ENCODE assay signal across 8 cellular contexts in the genomic region with DNA sequence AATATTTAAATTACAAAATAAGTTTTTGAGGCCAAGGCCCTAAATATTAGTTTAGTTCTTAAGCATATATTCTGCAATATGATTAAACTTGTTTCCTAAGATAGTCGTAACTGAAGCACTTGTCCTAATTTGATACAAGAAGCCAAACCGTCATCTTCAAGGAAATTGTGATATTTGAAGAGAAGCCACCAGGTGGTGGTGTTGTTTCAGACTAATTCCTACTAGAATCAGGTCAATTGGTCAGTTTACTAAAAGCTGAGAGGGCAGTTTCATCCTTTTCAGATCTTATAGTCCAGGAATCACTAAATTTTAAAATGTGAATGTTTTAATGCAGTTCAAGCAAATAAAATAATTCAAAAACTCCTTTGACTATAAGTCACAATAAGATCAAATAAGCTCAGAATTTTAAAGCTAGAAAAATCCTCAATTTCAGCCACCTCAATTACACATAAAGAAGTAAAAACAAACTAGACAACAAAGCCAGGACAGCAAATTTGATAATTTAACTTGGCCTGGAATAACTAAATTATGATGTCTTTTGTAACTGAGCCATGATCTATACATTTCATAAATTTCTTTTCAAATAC. TPM values are rescaled to one million over a fixed set of nuclear protein-coding genes. Genes with fewer than 3 reads are reported as not detected.
DNase-seq lines count a peak whose midpoint lies in the region; ATAC-seq, FAIRE-seq and TF ChIP-seq lines count a peak whose summit lies in the region.

No MANE protein-coding gene starts in this region.

- no peaks in the 10 kb centered on the region for H3K9me3 Mint-ChIP-seq in activated T-helper 1 cell treated with anti-CD3 and anti-CD28 coated beads, Interleukin-12 subunit alpha, Interleukin-12 subunit beta, Interleukin-2, Interleukin-4 antibody, amounts not matched to agents 30 ng/mL and 10 ng/mL and 1 ng/mL, durations not matched to agents 14 hours and 24 hours and 36 hours

- H3K9ac ChIP-seq in K562 (ENCODE audit: insufficient read depth in 1 of 2, low read depth in 2 of 2, low read length in 2 of 2): no peak overlapping the region
- no peak overlapping the region for H3K9ac ChIP-seq in kidney (ENCODE audit: low read length in 2 of 2)

- TF ChIP-seq EP300 in K562 (IDR thresholded peaks at IDR 0.05; ENCODE audit: low read length): no peak
- no peak for TF ChIP-seq EP300 in upper lobe of left lung (IDR thresholded peaks at IDR 0.05)

- H3K9me3 ChIP-seq in heart left ventricle: no peaks in the 10 kb centered on the region
- no peaks in the 10 kb centered on the region for H3K9me3 ChIP-seq in K562 (replicated peaks; ENCODE audit: control insufficient read depth, insufficient read depth, low read depth, low read length)
- H3K9me3 ChIP-seq in kidney (ENCODE audit: control insufficient read depth in 1 of 2, low read length in 2 of 2): no peaks in the 10 kb centered on the region
- no peaks in the 10 kb centered on the region for H3K9me3 ChIP-seq in upper lobe of left lung

- H3K4me2 ChIP-seq in K562 (ENCODE audit: insufficient read depth, low read length): no peak overlapping the region

- DNase-seq in heart left ventricle (peak in 1 of 5 donors; percentile 14), Right ventricle myocardium inferior (ENCODE audit: missing footprints) (no peak), NCI-H526 (lab: John Stamatoyannopoulos, UW) (peak; percentile 44 to 66), K562 (ENCODE audit: extremely low read depth in 1 of 4, low spot score in 3 of 4) (peak; percentile 31 to 78 (median 46)), kidney (no peak), upper lobe of left lung (no peak)
- DNase-seq in activated T-helper 1 cell treated with anti-CD3 and anti-CD28 coated beads, Interleukin-12 subunit alpha, Interleukin-12 subunit beta, Interleukin-2, Interleukin-4 antibody, amounts not matched to agents 30 ng/mL and 10 ng/mL and 1 ng/mL, durations not matched to agents 14 hours and 24 hours and 36 hours (ENCODE audit: low spot score): no peak

- peak; percentile 87 for FAIRE-seq in K562 (lab: Jason Lieb, UNC)
- peak; percentile 96 for FAIRE-seq in kidney (lab: Jason Lieb, UNC)

- no TSS peak for BruUV-seq in K562 (replicated peaks; lab: Mats Ljungman, UMichigan)

- POLR2A ChIA-PET in K562 (lab: Yijun Ruan, JAX): no interaction called here

- intact Hi-C loops in heart left ventricle (cut with DNase I): loop anchor here in 9 of 10 donors (5.0 to 10.0 kb wide), 5 partner anchors 348 to 428 kb away; a partner anchor contains a TSS
- intact Hi-C loops in Right ventricle myocardium inferior (cut with DNase I): loop anchor here (10.0 kb wide), 1 partner anchor 350 kb away; no protein-coding TSS in a partner anchor
- intact Hi-C loops in K562 (cut with micrococcal nuclease): loop anchor here (2.0 to 10.0 kb wide), 6 partner anchors 160 to 503 kb away; no protein-coding TSS in a partner anchor
- intact Hi-C loops in kidney (cut with DNase I): no loop called here
- intact Hi-C loops in activated T-helper 1 cell treated with anti-CD3 and anti-CD28 coated beads, Interleukin-12 subunit alpha, Interleukin-12 subunit beta, Interleukin-2, Interleukin-4 antibody, amounts not matched to agents 30 ng/mL and 10 ng/mL and 1 ng/mL, durations not matched to agents 14 hours and 24 hours and 36 hours (cut with micrococcal nuclease): loop anchor here (1.0 to 2.0 kb wide), 3 partner anchors 345 to 425 kb away; no protein-coding TSS in a partner anchor

- TF ChIP-seq RAD21 in K562 (CRISPR knock-in tag; conservative IDR thresholded peaks at IDR 0.05 in 1 of 2, IDR thresholded peaks at IDR 0.05 in 1 of 2): peak; percentile 87 to 88

- H3K27me3 Mint-ChIP-seq in activated T-helper 1 cell treated with anti-CD3 and anti-CD28 coated beads, Interleukin-12 subunit alpha, Interleukin-12 subunit beta, Interleukin-2, Interleukin-4 antibody, amounts not matched to agents 30 ng/mL and 10 ng/mL and 1 ng/mL, durations not matched to agents 14 hours and 24 hours and 36 hours (ENCODE audit: insufficient read depth): peaks cover 21% of the 10 kb centered on the region

- H3K27ac Mint-ChIP-seq in activated T-helper 1 cell treated with anti-CD3 and anti-CD28 coated beads, Interleukin-12 subunit alpha, Interleukin-12 subunit beta, Interleukin-2, Interleukin-4 antibody, amounts not matched to agents 30 ng/mL and 10 ng/mL and 1 ng/mL, durations not matched to agents 14 hours and 24 hours and 36 hours: no peak overlapping the region

- H3K4me1 ChIP-seq in heart left ventricle (no peaks in the 10 kb centered on the region), K562 (replicated peaks in 1 of 2; ENCODE audit: control insufficient read depth in 2 of 2, insufficient read depth in 2 of 2, low read length in 2 of 2) (peaks cover 4 to 5% of the 10 kb centered on the region in 2 experiments; a peak in 3 of 5 replicates), kidney (ENCODE audit: control insufficient read depth in 1 of 2, insufficient read depth in 1 of 2, low read depth in 1 of 2, low read length in 2 of 2) (no peaks in the 10 kb centered on the region), upper lobe of left lung (no peaks in the 10 kb centered on the region)

- WGBS in heart left ventricle, 4 donors: 1 to 3% (median 3%) methylated on average over 2 of the region's 2 CpGs
- WGBS in K562 (ENCODE audit: insufficient coverage, low coverage, missing lambda C conversion rate): 2% methylated on average over 2 of the region's 2 CpGs
- 3% methylated on average over 2 of the region's 2 CpGs for WGBS in upper lobe of left lung, 2 donors

- in situ Hi-C loops in K562 (cut with MboI): loop anchor here (5.0 to 25.0 kb wide), 3 partner anchors 348 to 1398 kb away; no protein-coding TSS in a partner anchor

- H3K9me1 ChIP-seq in K562 (ENCODE audit: control insufficient read depth, insufficient read depth, low read length): no peaks in the 10 kb centered on the region

- no peak for ATAC-seq in heart left ventricle
- ATAC-seq in Right ventricle myocardium inferior: no peak
- ATAC-seq in HG03342 (IDR thresholded peaks at IDR 0.05; ENCODE audit: unreplicated experiment): peak; percentile 73
- ATAC-seq in K562: peak; percentile 83
- ATAC-seq in upper lobe of left lung (ENCODE audit: low FRiP score in 2 of 2): peak in 1 of 2 donors; percentile 73

- H3K79me2 ChIP-seq in K562 (ENCODE audit: control insufficient read depth, insufficient read depth, low read length): no peaks in the 10 kb centered on the region

- no peaks in the 10 kb centered on the region for H3K36me3 ChIP-seq in heart left ventricle
- no peaks in the 10 kb centered on the region for H3K36me3 ChIP-seq in K562 (ENCODE audit: control insufficient read depth, insufficient read depth, low read length)
- no peaks in the 10 kb centered on the region for H3K36me3 ChIP-seq in kidney (ENCODE audit: control insufficient read depth in 1 of 2, insufficient read depth in 2 of 2, low read length in 2 of 2)
- no peaks in the 10 kb centered on the region for H3K36me3 ChIP-seq in upper lobe of left lung

- TF ChIP-seq CTCF in heart left ventricle (IDR thresholded peaks at IDR 0.05) (peak; percentile 33 to 64 (median 51)), K562 (IDR thresholded peaks at IDR 0.05 in 2 of 3, conservative IDR thresholded peaks at IDR 0.05 in 1 of 3; ENCODE audit: insufficient read depth in 2 of 3, low read depth in 1 of 3, low read length in 3 of 3) (peak; percentile 38 to 75 (median 58); a peak in 5 of 6 replicates), kidney (IDR thresholded peaks at IDR 0.05; ENCODE audit: borderline replicate concordance, extremely low read depth, insufficient read depth) (peak; percentile 47), upper lobe of left lung (IDR thresholded peaks at IDR 0.05) (peak in 5 of 6 experiments; percentile 47 to 66 (median 60))

- no peak overlapping the region for H2AFZ ChIP-seq in K562 (ENCODE audit: low read depth, low read length)

- CTCF ChIA-PET in K562 (lab: Yijun Ruan, JAX; ENCODE audit: low intra/inter-chr PET ratio): interaction anchor here (0.6 to 1.9 kb wide), 6 partner anchors 345 to 1465 kb away, joined by 3 to 12 read pairs (median 6); a partner anchor contains a TSS

- H3K4me1 Mint-ChIP-seq in activated T-helper 1 cell treated with anti-CD3 and anti-CD28 coated beads, Interleukin-12 subunit alpha, Interleukin-12 subunit beta, Interleukin-2, Interleukin-4 antibody, amounts not matched to agents 30 ng/mL and 10 ng/mL and 1 ng/mL, durations not matched to agents 14 hours and 24 hours and 36 hours (ENCODE audit: low read depth): no peaks in the 10 kb centered on the region

- no peaks in the 10 kb centered on the region for H4K20me1 ChIP-seq in K562 (replicated peaks; ENCODE audit: control insufficient read depth, insufficient read depth, low read length)

- H3K4me3 Mint-ChIP-seq in activated T-helper 1 cell treated with anti-CD3 and anti-CD28 coated beads, Interleukin-12 subunit alpha, Interleukin-12 subunit beta, Interleukin-2, Interleukin-4 antibody, amounts not matched to agents 30 ng/mL and 10 ng/mL and 1 ng/mL, durations not matched to agents 14 hours and 24 hours and 36 hours: no peak overlapping the region

- H3K4me3 ChIP-seq in heart left ventricle (no peak overlapping the region), K562 (no peak overlapping the region), kidney (ENCODE audit: low read length in 2 of 2) (no peak overlapping the region), upper lobe of left lung (no peak overlapping the region)

- no peak overlapping the region for H3K27ac ChIP-seq in heart left ventricle
- H3K27ac ChIP-seq in K562 (ENCODE audit: extremely low read depth, low read depth, low read length): no peak overlapping the region
- H3K27ac ChIP-seq in kidney (ENCODE audit: low read depth in 2 of 2, low read length in 2 of 2): no peak overlapping the region
- no peak overlapping the region for H3K27ac ChIP-seq in upper lobe of left lung

- TF ChIP-seq POLR2A in heart left ventricle (IDR thresholded peaks at IDR 0.05) (no peak), K562 (conservative IDR thresholded peaks at IDR 0.05) (no peak), upper lobe of left lung (IDR thresholded peaks at IDR 0.05) (no peak)

- H3K36me3 Mint-ChIP-seq in activated T-helper 1 cell treated with anti-CD3 and anti-CD28 coated beads, Interleukin-12 subunit alpha, Interleukin-12 subunit beta, Interleukin-2, Interleukin-4 antibody, amounts not matched to agents 30 ng/mL and 10 ng/mL and 1 ng/mL, durations not matched to agents 14 hours and 24 hours and 36 hours (ENCODE audit: low read depth): no peaks in the 10 kb centered on the region

- H3K27me3 ChIP-seq in heart left ventricle (no peaks in the 10 kb centered on the region), K562 (ENCODE audit: control insufficient read depth in 2 of 2, insufficient read depth in 2 of 2, low read length in 2 of 2) (no peaks in the 10 kb centered on the region), upper lobe of left lung (no peaks in the 10 kb centered on the region)

RNA-seq across cellular contexts. Expression of a gene that starts 7.1 kb away (rescaled TPM):
- total RNA-seq in heart left ventricle (100 to 1,000 TPM in 2 of 9 donors, 10 to 100 TPM in 7; 69.1 to 115 (median 93.7) TPM), Right ventricle myocardium inferior (96.0 TPM), K562 (2014; rRNA removed) (52.5 and 53.0 TPM in 2 replicates), K562 (2014; rRNA removed; fragmentation: Illumina TruSeq; extraction: Trizol) (68.6 and 82.2 TPM in 2 replicates), K562 (2015; rRNA removed; fragmentation: Illumina TruSeq; extraction: Trizol) (61.2 and 64.4 TPM in 2 replicates), K562 (2021) (68.5 and 70.6 TPM in 2 replicates), kidney (100 TPM), upper lobe of left lung (10 to 100 TPM; 13.6 to 84.1 (median 61.2) TPM)
- polyA plus RNA-seq in heart left ventricle (10 to 100 TPM; 24.4 to 68.9 TPM), K562 (2011; rRNA removed) (116 and 124 TPM in 2 replicates), K562 (2014; fragmentation: Illumina TruSeq; extraction: Trizol) (83.4 and 83.6 TPM in 2 replicates), K562 (2014; fragmentation: Nextera tagmentation; extraction: Ambion mirVana) (100 to 1,000 TPM; 126 to 127 TPM), K562 (2014; rRNA removed) (61.0 and 83.8 TPM in 2 replicates), kidney (ENCODE audit: insufficient read depth, low read depth, low replicate concordance) (84.9 TPM)
- 89.8 and 136 TPM in 2 replicates for total RNA-seq in K562 (2011; cell fraction: chromatin; rRNA removed; ENCODE audit: low replicate concordance)
- 61.7 and 72.4 TPM in 2 replicates for total RNA-seq in K562 (2011; cell fraction: nucleolus; rRNA removed)
- total RNA-seq in K562 (2011; cell fraction: nucleoplasm; rRNA removed): 113 and 145 TPM in 2 replicates
- polyA plus RNA-seq in K562 (2011; cell fraction: cytosol; rRNA removed): 16.4 and 47.3 TPM in 2 replicates
- 30.2 and 53.8 TPM in 2 replicates for polyA plus RNA-seq in K562 (2011; cell fraction: nucleus; rRNA removed)
- 55.1 and 66.1 TPM in 2 replicates for polyA plus RNA-seq in K562 (2012)
- polyA minus RNA-seq in K562 (2011; rRNA and poly(A)+ RNA removed): 151 and 192 TPM in 2 replicates
- polyA minus RNA-seq in K562 (2011; cell fraction: cytosol; rRNA and poly(A)+ RNA removed): 37.4 and 50.3 TPM in 2 replicates
- 49.9 and 107 TPM in 2 replicates for polyA minus RNA-seq in K562 (2011; cell fraction: nucleus; rRNA and poly(A)+ RNA removed)
- total RNA-seq in activated T-helper 1 cell treated with anti-CD3 and anti-CD28 coated beads, Interleukin-12 subunit alpha, Interleukin-12 subunit beta, Interleukin-2, Interleukin-4 antibody, amounts not matched to agents 30 ng/mL and 10 ng/mL and 1 ng/mL, durations not matched to agents 14 hours and 24 hours and 36 hours: 70.8 and 76.9 TPM in 2 replicates

Comparison
In these comparisons a context has a peak if more than half of its experiments do, and no peak if none do; other contexts are left out.
1. ATAC-seq: peak in HG03342 (single experiment) and K562 (single experiment); none in heart left ventricle (0 of 4) and Right ventricle myocardium inferior (single experiment).
2. DNase-seq: peak in NCI-H526 (2 of 2) and K562 (4 of 4); none in Right ventricle myocardium inferior (single experiment), kidney (single experiment), upper lobe of left lung (0 of 2) and activated T-helper 1 cell treated with anti-CD3 and anti-CD28 coated beads, Interleukin-12 subunit alpha, Interleukin-12 subunit beta, Interleukin-2, Interleukin-4 antibody, amounts not matched to agents 30 ng/mL and 10 ng/mL and 1 ng/mL, durations not matched to agents 14 hours and 24 hours and 36 hours (single experiment).
3. Peak in every context shown above with its lines, with median percentiles within 50 percentile points of each other: CTCF ChIP-seq.